22 cellular contexts compared by ENCODE assay signal in genomic region chr5:58246521-58246944, GRCh38.
DNase-seq lines count a peak whose midpoint lies in the region; ATAC-seq, FAIRE-seq and TF ChIP-seq lines count a peak whose summit lies in the region.
"Had no signal": no experiment of that assay in that cellular context is flagged by ENCODE, and none has a peak within 500 bp of the region (broad histone marks: within the 10 kb centered on the region; RNA-seq: fewer than 3 reads in every experiment).

No MANE protein-coding gene starts in this region.

- BruUV-seq in Panc1 (replicated peaks; lab: Mats Ljungman, UMichigan) = no TSS peak

- H3K9me3 ChIP-seq in right cardiac atrium (ENCODE audit: control insufficient read depth, low read length) (no peaks in the 10 kb centered on the region), Panc1 (ENCODE audit: control insufficient read depth, insufficient read depth, low read depth, low read length) (no peaks in the 10 kb centered on the region)

- H3K27me3 ChIP-seq in right cardiac atrium (ENCODE audit: control insufficient read depth, insufficient read depth) (no peaks in the 10 kb centered on the region), Panc1 (ENCODE audit: control insufficient read depth, insufficient read depth, low read length) (no peaks in the 10 kb centered on the region)

- peaks cover 5% of the 10 kb centered on the region for H3K4me1 ChIP-seq in right cardiac atrium (ENCODE audit: control insufficient read depth, insufficient read depth, low read length)
- H3K4me1 ChIP-seq in Panc1 (ENCODE audit: control insufficient read depth, insufficient read depth, low read length) = no peaks in the 10 kb centered on the region

- no peak for TF ChIP-seq CTCF in Panc1 (IDR thresholded peaks at IDR 0.05)

- H3K27ac ChIP-seq in right cardiac atrium (ENCODE audit: low read length) = peak overlapping the region; percentile 2
- H3K27ac ChIP-seq in Panc1 (ENCODE audit: low read length) = peak overlapping the region; percentile 49; the same call in 1 of the 2 replicates
- H3K27ac ChIP-seq in substantia nigra (ENCODE audit: low read depth, low read length, poor library complexity, severe bottlenecking) = no peak overlapping the region

- in situ Hi-C loops in Panc1 (cut with HindIII; ENCODE audit: low pct_unique_long_range_greater_than_20kb, low sequenced_read_pairs) = no loop called here

- DNase-seq in right cardiac atrium (no peak), cardiac septum (ENCODE audit: low spot score) (no peak), Panc1 (ENCODE audit: low read depth, low spot score) (no peak), foreskin melanocyte (peak; percentile 22), urothelium cell line (ENCODE audit: low spot score) (no peak), substantia nigra (lab: John Stamatoyannopoulos, UW) (no peak)
- DNase-seq: activated CD4-positive, alpha-beta T cell treated with anti-CD3 and anti-CD28 coated beads, Interleukin-2, amount 50 U/mL, for 4 hours; activated naive CD4-positive, alpha-beta T cell treated with anti-CD3 and anti-CD28 coated beads for 36 hours; aorta; CD8-positive, alpha-beta T cell; hippocampal formation; KG1; kidney; MV-4-11; natural killer cell; NCI-H2029; NCI-H446 treated with DMSO at 0.1 percent for 48 hours; small intestine; stimulated activated CD4-positive, alpha-beta T cell treated with anti-CD3 and anti-CD28 coated beads, Interleukin-4, amount 100 ng/mL, for 1 hour; T-cell had no signal

- FAIRE-seq in urothelium cell line (lab: Jason Lieb, UNC) = peak; percentile 23
- FAIRE-seq: kidney, small intestine had no signal

- ATAC-seq in right cardiac atrium (peak in 1 of 2 donors; percentile 29), Panc1 (no peak), GM19397 (IDR thresholded peaks at IDR 0.05; ENCODE audit: unreplicated experiment) (no peak), GM19395 (IDR thresholded peaks at IDR 0.05; ENCODE audit: unreplicated experiment) (no peak)
- ATAC-seq: CD8-positive, alpha-beta T cell; natural killer cell; T-cell had no signal

- H3K4me3 ChIP-seq in right cardiac atrium (ENCODE audit: low read length) (no peak overlapping the region), Panc1 (ENCODE audit: low read depth in 2 of 2, low read length in 2 of 2) (no peak overlapping the region)

- H3K36me3 ChIP-seq in Panc1 (ENCODE audit: control insufficient read depth, insufficient read depth, low read length) = no peaks in the 10 kb centered on the region

- POLR2A ChIA-PET in Panc1 (lab: Charles Lee) = no interaction called here

- CTCF ChIA-PET in Panc1 (lab: Charles Lee) = interaction anchor here (0.6 kb wide), 1 partner anchor 13 kb away, joined by 5 read pairs; no protein-coding TSS in a partner anchor

- intact Hi-C loops in right cardiac atrium (cut with DNase I) (no loop called here), cardiac septum (cut with DNase I) (loop anchor here (5.0 kb wide), 1 partner anchor 174 kb away; no protein-coding TSS in a partner anchor), Panc1 (cut with micrococcal nuclease; ENCODE audit: unreplicated experiment) (no loop called here)

- WGBS in right cardiac atrium = 57% methylated on average over 3 of the region's 3 CpGs
